In genomic region chr16:727291-727977, GRCh38 we compare ENCODE assay signal across 8 cellular contexts. TPM values are rescaled to one million over a fixed set of nuclear protein-coding genes. Genes with fewer than 3 reads are reported as not detected.
DNase-seq lines count a peak whose midpoint lies in the region; ATAC-seq and TF ChIP-seq lines count a peak whose summit lies in the region.

No MANE protein-coding gene starts in this region.

- H3K4me3 Mint-ChIP-seq in CD8-positive, alpha-beta T cell = peak overlapping the region; percentile 65
- peak overlapping the region; percentile 70 for H3K4me3 Mint-ChIP-seq in activated T-cell treated with anti-CD3 and anti-CD28 coated beads, Interleukin-2, amount 50 U/mL, for 24 hours

- WGBS in iPS DF 6.9 (ENCODE audit: insufficient coverage, insufficient read length) = no CpG with 5 or more reads among the region's 61 CpGs
- WGBS in stomach, 5 donors = 0 to 2% (median 1%) methylated on average over 32 to 61 of the region's 61 CpGs

- H3K9me3 ChIP-seq in CD8-positive, alpha-beta T cell (ENCODE audit: low read length) = no peaks in the 10 kb centered on the region
- H3K9me3 ChIP-seq in iPS DF 6.9 (ENCODE audit: control insufficient read depth, insufficient read depth, low read length) = no peaks in the 10 kb centered on the region
- no peaks in the 10 kb centered on the region for H3K9me3 ChIP-seq in stomach

- H3K27ac Mint-ChIP-seq in CD8-positive, alpha-beta T cell = peak overlapping the region; percentile 18
- no peak overlapping the region for H3K27ac Mint-ChIP-seq in activated T-cell treated with anti-CD3 and anti-CD28 coated beads, Interleukin-2, amount 50 U/mL, for 24 hours

- intact Hi-C loops in CD8-positive, alpha-beta T cell (cut with DNase I, micrococcal nuclease) = no loop called here
- intact Hi-C loops in stomach (cut with DNase I; ENCODE audit: low total_unique reads) = no loop called here

- no peaks in the 10 kb centered on the region for H3K9me3 Mint-ChIP-seq in CD8-positive, alpha-beta T cell
- no peaks in the 10 kb centered on the region for H3K9me3 Mint-ChIP-seq in activated T-cell treated with anti-CD3 and anti-CD28 coated beads, Interleukin-2, amount 50 U/mL, for 24 hours

- peak in 4 of 7 experiments; percentile 34 to 73 (median 43) for DNase-seq in CD8-positive, alpha-beta T cell
- peak; percentile 64 for DNase-seq in activated T-cell treated with anti-CD3 and anti-CD28 coated beads, Interleukin-2, amount 50 U/mL, for 24 hours
- DNase-seq in iPS DF 6.9 (ENCODE audit: low read depth, low spot score) (no peak), stomach (no peak), cerebellar cortex (ENCODE audit: low spot score) (no peak), HuH-7 (ENCODE audit: low spot score) (no peak)

- TF ChIP-seq CTCF in CD8-positive, alpha-beta T cell (IDR thresholded peaks at IDR 0.05) = no peak
- no peak for TF ChIP-seq CTCF in stomach (IDR thresholded peaks at IDR 0.05)

- TF ChIP-seq POLR2A in stomach (IDR thresholded peaks at IDR 0.05) = no peak

- H3K36me3 Mint-ChIP-seq in CD8-positive, alpha-beta T cell = peaks cover 6% of the 10 kb centered on the region
- peaks cover 28% of the 10 kb centered on the region for H3K36me3 Mint-ChIP-seq in activated T-cell treated with anti-CD3 and anti-CD28 coated beads, Interleukin-2, amount 50 U/mL, for 24 hours (ENCODE audit: low read depth)

- TF ChIP-seq EP300 in stomach (IDR thresholded peaks at IDR 0.05) = no peak

- no peaks in the 10 kb centered on the region for H3K36me3 ChIP-seq in CD8-positive, alpha-beta T cell (ENCODE audit: insufficient read depth, low read length)
- no peaks in the 10 kb centered on the region for H3K36me3 ChIP-seq in iPS DF 6.9 (ENCODE audit: control insufficient read depth, insufficient read depth, low read length)
- peaks cover 0 to 36% (median 22%) of the 10 kb centered on the region in 4 donors for H3K36me3 ChIP-seq in stomach

- H3K27me3 ChIP-seq in CD8-positive, alpha-beta T cell (ENCODE audit: insufficient read depth, low read length) = no peaks in the 10 kb centered on the region
- H3K27me3 ChIP-seq in iPS DF 6.9 (ENCODE audit: control insufficient read depth, insufficient read depth, low read length) (no peaks in the 10 kb centered on the region), stomach (peaks cover 0 to 52% (median 24%) of the 10 kb centered on the region in 3 donors)

- H3K27ac ChIP-seq in CD8-positive, alpha-beta T cell (ENCODE audit: low read depth, low read length) = peak overlapping the region; percentile 50
- no peak overlapping the region for H3K27ac ChIP-seq in iPS DF 6.9 (ENCODE audit: low read length)
- H3K27ac ChIP-seq in stomach = peak overlapping the region in 4 of 5 donors; percentile 16 to 62 (median 58)

- POLR2A ChIA-PET in CD8-positive, alpha-beta T cell (lab: Charles Lee) = interaction anchor here (1.0 to 4.8 kb wide), 5 partner anchors 8 to 32 kb away, joined by 3 to 53 read pairs (median 11); partner anchors contain the start of genes CIAO3 and METRN

- H3K4me1 ChIP-seq in CD8-positive, alpha-beta T cell (ENCODE audit: insufficient read depth, low read length) = peaks cover 19% of the 10 kb centered on the region
- H3K4me1 ChIP-seq in iPS DF 6.9 (ENCODE audit: control insufficient read depth, insufficient read depth, low read length) (peaks cover 3% of the 10 kb centered on the region; the same call in 1 of the 2 replicates), stomach (peaks cover 31 to 39% (median 33%) of the 10 kb centered on the region in 4 donors)

- CTCF ChIA-PET in CD8-positive, alpha-beta T cell (lab: Charles Lee) = interaction anchor here (2.9 to 10.3 kb wide), 2 partner anchors 14 kb away, joined by 12 to 117 read pairs; partner anchors contain the start of genes CIAO3 and METRN

- no peaks in the 10 kb centered on the region for H3K27me3 Mint-ChIP-seq in CD8-positive, alpha-beta T cell (ENCODE audit: low read depth)
- H3K27me3 Mint-ChIP-seq in activated T-cell treated with anti-CD3 and anti-CD28 coated beads, Interleukin-2, amount 50 U/mL, for 24 hours = no peaks in the 10 kb centered on the region

- peak; percentile 22 for ATAC-seq in CD8-positive, alpha-beta T cell
- peak; percentile 7 for ATAC-seq in HG02678 (IDR thresholded peaks at IDR 0.05; ENCODE audit: unreplicated experiment)
- no peak for ATAC-seq in GM19328 (IDR thresholded peaks at IDR 0.05; ENCODE audit: unreplicated experiment)

- H3K4me1 Mint-ChIP-seq in CD8-positive, alpha-beta T cell (ENCODE audit: low read depth) = peaks cover 18% of the 10 kb centered on the region
- peaks cover 9% of the 10 kb centered on the region for H3K4me1 Mint-ChIP-seq in activated T-cell treated with anti-CD3 and anti-CD28 coated beads, Interleukin-2, amount 50 U/mL, for 24 hours (ENCODE audit: low read depth)

- H3K4me3 ChIP-seq in CD8-positive, alpha-beta T cell (ENCODE audit: low read depth, low read length) = peak overlapping the region; percentile 77
- peak overlapping the region; percentile 51 for H3K4me3 ChIP-seq in iPS DF 6.9 (ENCODE audit: low read length)
- peak overlapping the region; percentile 48 to 69 (median 54) for H3K4me3 ChIP-seq in stomach

RNA-seq across cellular contexts. Expression of gene HAGHL, which starts 0.5 kb away (rescaled TPM):
- 10 to 100 TPM; 17.5 to 21.8 TPM for total RNA-seq in CD8-positive, alpha-beta T cell
- 10 to 100 TPM in 1 of 5 donors, 1 to 10 TPM in 2, not detected in 2; 3.3 to 19.9 (median 4.0) TPM for total RNA-seq in stomach
- polyA plus RNA-seq in stomach = 1 to 10 TPM; 3.1 to 7.9 (median 3.7) TPM

RNA-seq across cellular contexts. Expression of gene CCDC78, which starts 1.2 kb away (rescaled TPM):
- total RNA-seq in CD8-positive, alpha-beta T cell = 1 to 10 TPM; 3.6 to 5.5 TPM
- total RNA-seq in stomach = 10 to 100 TPM in 1 of 5 donors, 1 to 10 TPM in 1, not detected in 3; 1.3 to 14.3 TPM
- 1 to 10 TPM in 2 of 3 donors, not detected in 1; 1.3 to 1.7 TPM for polyA plus RNA-seq in stomach

RNA-seq across cellular contexts. Expression of gene ANTKMT, which starts 6.5 kb away (rescaled TPM):
- total RNA-seq in CD8-positive, alpha-beta T cell = 10 to 100 TPM; 24.7 to 29.6 TPM
- total RNA-seq in stomach = 100 to 1,000 TPM in 1 of 5 donors, 10 to 100 TPM in 3, 1 to 10 TPM in 1; 9.7 to 602 (median 44.9) TPM
- 10 to 100 TPM; 35.9 to 65.0 (median 58.0) TPM for polyA plus RNA-seq in stomach

RNA-seq across cellular contexts. Expression of gene METRN, which starts 12.5 kb away (rescaled TPM):
- total RNA-seq in CD8-positive, alpha-beta T cell = 10 to 100 TPM in 1 of 2 experiments, 1 to 10 TPM in 1; 9.2 to 10.1 TPM
- 10 to 100 TPM in 4 of 5 donors, 1 to 10 TPM in 1; 7.1 to 79.7 (median 20.4) TPM for total RNA-seq in stomach
- 10 to 100 TPM; 36.9 to 45.8 (median 39.4) TPM for polyA plus RNA-seq in stomach

RNA-seq across cellular contexts. Expression of gene CIAO3, which starts 13.4 kb away (rescaled TPM):
- total RNA-seq in CD8-positive, alpha-beta T cell = 10 to 100 TPM; 25.7 to 30.0 TPM
- 100 to 1,000 TPM in 1 of 5 donors, 10 to 100 TPM in 4; 35.4 to 145 (median 62.9) TPM for total RNA-seq in stomach
- 10 to 100 TPM; 22.8 to 37.6 (median 37.2) TPM for polyA plus RNA-seq in stomach

Comparison
In these comparisons a context has a peak if more than half of its experiments do, and no peak if none do; other contexts are left out.
1. DNase-seq: peak in CD8-positive, alpha-beta T cell (4 of 7) and activated T-cell treated with anti-CD3 and anti-CD28 coated beads, Interleukin-2, amount 50 U/mL, for 24 hours (single experiment); none in iPS DF 6.9 (single experiment), stomach (single experiment), cerebellar cortex (single experiment) and HuH-7 (single experiment).
2. Peak in every context shown above with its lines, with median percentiles within 50 percentile points of each other: H3K4me3 ChIP-seq.